In genomic region chr3:96755519-96755918, GRCh38 we compare ENCODE assay signal across 23 cellular contexts. TPM values are rescaled to one million over a fixed set of nuclear protein-coding genes. Genes with fewer than 3 reads are reported as not detected.
"Had no signal": no experiment of that assay in that cellular context is flagged by ENCODE, and none has a peak within 500 bp of the region (broad histone marks: within the 10 kb centered on the region; RNA-seq: fewer than 3 reads in every experiment).

No MANE protein-coding gene starts in this region.

- H3K36me3 ChIP-seq: left ventricle myocardium inferior, lower lobe of right lung, neutrophil, right atrium auricular region, sigmoid colon, suprapubic skin, thyroid gland had no signal

- H3K4me1 ChIP-seq: foreskin keratinocyte, left ventricle myocardium inferior, lower lobe of right lung, right atrium auricular region, sigmoid colon, suprapubic skin, thyroid gland had no signal

- H3K36me3 Mint-ChIP-seq: memory B cell, mesothelial cell of epicardium, type B pancreatic cell had no signal

- H3K27me3 ChIP-seq: foreskin keratinocyte, neutrophil, right atrium auricular region, sigmoid colon, suprapubic skin, thyroid gland had no signal

- FAIRE-seq: colon, kidney, urothelium cell line had no signal

- H3K27ac Mint-ChIP-seq: dendritic cell treated with granulocyte-macrophage colony-stimulating factor and Interleukin-4, amounts not matched to agents 40 ng/mL and 50 ng/mL, for 4 days; memory B cell; mesothelial cell of epicardium; natural killer cell treated with Interleukin-12 subunit alpha and Interleukin-12 subunit beta and Interleukin-15 and Interleukin-18, amount 100 ng/mL, for 72 hours; type B pancreatic cell had no signal

- H3K4me3 ChIP-seq: left ventricle myocardium inferior, lower lobe of right lung, right atrium auricular region, sigmoid colon, skin epidermis, suprapubic skin, thyroid gland had no signal

- H3K27me3 Mint-ChIP-seq: dendritic cell treated with granulocyte-macrophage colony-stimulating factor and Interleukin-4, amounts not matched to agents 40 ng/mL and 50 ng/mL, for 4 days; memory B cell; natural killer cell treated with Interleukin-12 subunit alpha and Interleukin-12 subunit beta and Interleukin-15 and Interleukin-18, amount 100 ng/mL, for 72 hours; type B pancreatic cell had no signal

- H3K4me1 Mint-ChIP-seq: memory B cell had no signal

- H3K27ac ChIP-seq: foreskin keratinocyte, left ventricle myocardium inferior, lower lobe of right lung, neutrophil, right atrium auricular region, sigmoid colon, skin epidermis, suprapubic skin, thyroid gland had no signal

- H3K4me3 Mint-ChIP-seq: dendritic cell treated with granulocyte-macrophage colony-stimulating factor and Interleukin-4, amounts not matched to agents 40 ng/mL and 50 ng/mL, for 4 days; memory B cell; mesothelial cell of epicardium; natural killer cell treated with Interleukin-12 subunit alpha and Interleukin-12 subunit beta and Interleukin-15 and Interleukin-18, amount 100 ng/mL, for 72 hours; type B pancreatic cell had no signal

- H3K9me3 Mint-ChIP-seq: mesothelial cell of epicardium, type B pancreatic cell had no signal

- H3K9me3 ChIP-seq: left ventricle myocardium inferior, lower lobe of right lung, neutrophil, right atrium auricular region, sigmoid colon, suprapubic skin, thyroid gland had no signal

- DNase-seq: erythroblast; kidney; left cardiac atrium; left ventricle myocardium inferior; lower lobe of right lung; posterior cingulate gyrus; sigmoid colon; stimulated activated CD4-positive, alpha-beta T cell treated with anti-CD3 and anti-CD28 coated beads, Interleukin-2, amount 100 ng/mL, for 24 hours; stimulated activated CD4-positive, alpha-beta T cell treated with anti-CD3 and anti-CD28 coated beads, Interleukin-4, amount 100 ng/mL, for 4 hours; stimulated activated naive CD4-positive, alpha-beta T cell treated with Interleukin-2 at 50 U/mL for 16 hours; thyroid gland had no signal

- ATAC-seq: foreskin keratinocyte; left cardiac atrium; natural killer cell treated with Interleukin-12 subunit alpha and Interleukin-12 subunit beta and Interleukin-15 and Interleukin-18, amount 100 ng/mL, for 72 hours had no signal

RNA-seq across cellular contexts. Expression of gene EPHA6, which starts 58.9 kb away (rescaled TPM):
- total RNA-seq: foreskin keratinocyte; natural killer cell treated with Interleukin-12 subunit alpha and Interleukin-12 subunit beta and Interleukin-15 and Interleukin-18, amount 100 ng/mL, for 72 hours; suprapubic skin had no signal
- polyA plus RNA-seq: foreskin keratinocyte had no signal
